11 cellular contexts compared by ENCODE assay signal in the genomic region with DNA sequence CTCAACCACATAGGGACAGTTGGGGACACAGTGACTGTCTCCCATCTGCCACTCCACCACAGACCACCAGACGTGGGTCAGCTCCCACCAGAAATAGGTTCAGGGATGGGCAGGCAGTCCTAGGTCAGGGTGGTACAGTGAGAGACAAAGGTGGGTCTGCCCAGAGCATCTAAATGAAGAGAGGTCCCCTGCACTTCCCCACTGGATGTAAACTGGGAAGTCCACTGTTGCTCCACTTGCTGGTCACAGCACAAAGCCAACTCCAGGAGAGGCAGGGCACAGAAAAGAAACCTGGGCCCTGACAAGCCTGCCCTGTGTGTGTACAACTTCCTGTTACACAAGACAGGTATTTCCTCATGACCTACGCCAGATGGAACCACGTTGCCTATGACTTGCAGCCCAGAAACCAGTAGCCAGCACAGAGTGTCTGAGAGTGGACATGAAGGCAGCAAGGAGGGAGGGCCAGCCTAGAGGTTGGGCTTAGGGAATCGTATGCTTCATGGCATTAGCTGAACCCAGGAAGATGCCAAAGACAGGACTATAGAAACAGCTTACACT.
A peak's percentile ranks its signal among the peaks of the same experiment; 100 is the strongest.
DNase-seq lines count a peak whose midpoint lies in the region; ATAC-seq and TF ChIP-seq lines count a peak whose summit lies in the region.
"Had no signal": no experiment of that assay in that cellular context is flagged by ENCODE, and none has a peak within 500 bp of the region (broad histone marks: within the 10 kb centered on the region; RNA-seq: fewer than 3 reads in every experiment).

No MANE protein-coding gene starts in this region.

- no peaks in the 10 kb centered on the region for H3K9me3 Mint-ChIP-seq in activated naive CD8-positive, alpha-beta T cell (ENCODE audit: low read depth)
- H3K9me3 Mint-ChIP-seq in activated naive CD8-positive, alpha-beta T cell treated with anti-CD3 and anti-CD28 coated beads, Interleukin-2, amount 50 U/mL, for 24 hours = no peaks in the 10 kb centered on the region
- no peaks in the 10 kb centered on the region for H3K9me3 Mint-ChIP-seq in T-cell
- H3K9me3 Mint-ChIP-seq in stimulated activated naive CD8-positive, alpha-beta T cell treated with anti-CD3 and anti-CD28 coated beads, Interleukin-15, Interleukin-2, amounts not matched to agents 100 ng/mL and 50 ng/mL, for 24 hours = no peaks in the 10 kb centered on the region

- no peak for ATAC-seq in activated naive CD8-positive, alpha-beta T cell treated with anti-CD3 and anti-CD28 coated beads, Interleukin-2, amount 50 U/mL, for 24 hours
- ATAC-seq in T-cell (replicated peaks in 1 of 4) (peak; percentile 50 to 71 (median 66)), esophagus mucosa (peak; percentile 77), GM21825 (IDR thresholded peaks at IDR 0.05; ENCODE audit: unreplicated experiment) (no peak), SK-N-SH treated with all-trans-retinoic acid at 6 μM for 48 hours (no peak), GM18861 (IDR thresholded peaks at IDR 0.05; ENCODE audit: unreplicated experiment) (no peak)

- CTCF ChIA-PET in T-cell (lab: Charles Lee) = interaction anchor here in 1 of 2 donors (0.6 kb wide), 1 partner anchor 497 kb away, joined by 3 read pairs; no protein-coding TSS in a partner anchor

- peak overlapping the region; percentile 79 for H3K27ac Mint-ChIP-seq in activated naive CD8-positive, alpha-beta T cell
- H3K27ac Mint-ChIP-seq in activated naive CD8-positive, alpha-beta T cell treated with anti-CD3 and anti-CD28 coated beads, Interleukin-2, amount 50 U/mL, for 24 hours = no peak overlapping the region
- peak overlapping the region; percentile 83 for H3K27ac Mint-ChIP-seq in T-cell
- H3K27ac Mint-ChIP-seq in stimulated activated naive CD8-positive, alpha-beta T cell treated with anti-CD3 and anti-CD28 coated beads, Interleukin-15, Interleukin-2, amounts not matched to agents 100 ng/mL and 50 ng/mL, for 24 hours = peak overlapping the region; percentile 38

- no peaks in the 10 kb centered on the region for H3K36me3 Mint-ChIP-seq in activated naive CD8-positive, alpha-beta T cell
- H3K36me3 Mint-ChIP-seq in activated naive CD8-positive, alpha-beta T cell treated with anti-CD3 and anti-CD28 coated beads, Interleukin-2, amount 50 U/mL, for 24 hours (ENCODE audit: low read depth) = peaks cover 7% of the 10 kb centered on the region
- H3K36me3 Mint-ChIP-seq in T-cell = peaks cover 6% of the 10 kb centered on the region
- peaks cover 11% of the 10 kb centered on the region for H3K36me3 Mint-ChIP-seq in stimulated activated naive CD8-positive, alpha-beta T cell treated with anti-CD3 and anti-CD28 coated beads, Interleukin-15, Interleukin-2, amounts not matched to agents 100 ng/mL and 50 ng/mL, for 24 hours (ENCODE audit: low read depth)

- peaks cover 63% of the 10 kb centered on the region for H3K4me1 Mint-ChIP-seq in activated naive CD8-positive, alpha-beta T cell (ENCODE audit: low read depth)
- peaks cover 61% of the 10 kb centered on the region for H3K4me1 Mint-ChIP-seq in activated naive CD8-positive, alpha-beta T cell treated with anti-CD3 and anti-CD28 coated beads, Interleukin-2, amount 50 U/mL, for 24 hours
- peaks cover 54 to 83% (median 74%) of the 10 kb centered on the region in 3 donors for H3K4me1 Mint-ChIP-seq in T-cell
- peaks cover 72% of the 10 kb centered on the region for H3K4me1 Mint-ChIP-seq in stimulated activated naive CD8-positive, alpha-beta T cell treated with anti-CD3 and anti-CD28 coated beads, Interleukin-15, Interleukin-2, amounts not matched to agents 100 ng/mL and 50 ng/mL, for 24 hours (ENCODE audit: low read depth)

- no peak for DNase-seq in activated naive CD8-positive, alpha-beta T cell treated with anti-CD3 and anti-CD28 coated beads, Interleukin-2, amount 50 U/mL, for 24 hours
- peak in 6 of 34 experiments; percentile 3 to 25 (median 18) for DNase-seq in T-cell
- DNase-seq: caudate nucleus, NCI-H187 treated with DMSO at 0.1 percent for 48 hours, OCI-M1 had no signal

- POLR2A ChIA-PET in T-cell (lab: Charles Lee) = interaction anchor here in 1 of 2 donors (0.6 kb wide), 1 partner anchor 94 kb away, joined by 3 read pairs; no protein-coding TSS in a partner anchor

- peak overlapping the region; percentile 44 for H3K4me3 Mint-ChIP-seq in activated naive CD8-positive, alpha-beta T cell
- H3K4me3 Mint-ChIP-seq in activated naive CD8-positive, alpha-beta T cell treated with anti-CD3 and anti-CD28 coated beads, Interleukin-2, amount 50 U/mL, for 24 hours = no peak overlapping the region
- peak overlapping the region in 1 of 3 donors; percentile 29 for H3K4me3 Mint-ChIP-seq in T-cell
- H3K4me3 Mint-ChIP-seq in stimulated activated naive CD8-positive, alpha-beta T cell treated with anti-CD3 and anti-CD28 coated beads, Interleukin-15, Interleukin-2, amounts not matched to agents 100 ng/mL and 50 ng/mL, for 24 hours = no peak overlapping the region

- no peaks in the 10 kb centered on the region for H3K27me3 Mint-ChIP-seq in activated naive CD8-positive, alpha-beta T cell
- no peaks in the 10 kb centered on the region for H3K27me3 Mint-ChIP-seq in activated naive CD8-positive, alpha-beta T cell treated with anti-CD3 and anti-CD28 coated beads, Interleukin-2, amount 50 U/mL, for 24 hours
- H3K27me3 Mint-ChIP-seq in T-cell = peaks cover 0 to 2% of the 10 kb centered on the region in 2 donors
- no peaks in the 10 kb centered on the region for H3K27me3 Mint-ChIP-seq in stimulated activated naive CD8-positive, alpha-beta T cell treated with anti-CD3 and anti-CD28 coated beads, Interleukin-15, Interleukin-2, amounts not matched to agents 100 ng/mL and 50 ng/mL, for 24 hours

TF ChIP-seq in SK-N-SH treated with all-trans-retinoic acid at 6 μM for 48 hours, 23 proteins besides CTCF, POLR2A, EP300 and RAD21 (continues in another document):
- TF ChIP-seq ZC3H10 (CRISPR knock-in tag; IDR thresholded peaks at IDR 0.05) (no peak), GLIS3 (CRISPR knock-in tag; IDR thresholded peaks at IDR 0.05) (no peak), ISL1 (CRISPR knock-in tag; IDR thresholded peaks at IDR 0.05) (no peak), ZNF70 (CRISPR knock-in tag; IDR thresholded peaks at IDR 0.05) (no peak), ZFP3 (CRISPR knock-in tag; IDR thresholded peaks at IDR 0.05) (no peak), BACH2 (CRISPR knock-in tag; IDR thresholded peaks at IDR 0.05; ENCODE audit: borderline replicate concordance) (no peak), ESRRG (CRISPR knock-in tag; IDR thresholded peaks at IDR 0.05) (no peak)
- TF ChIP-seq, protein P1, sequence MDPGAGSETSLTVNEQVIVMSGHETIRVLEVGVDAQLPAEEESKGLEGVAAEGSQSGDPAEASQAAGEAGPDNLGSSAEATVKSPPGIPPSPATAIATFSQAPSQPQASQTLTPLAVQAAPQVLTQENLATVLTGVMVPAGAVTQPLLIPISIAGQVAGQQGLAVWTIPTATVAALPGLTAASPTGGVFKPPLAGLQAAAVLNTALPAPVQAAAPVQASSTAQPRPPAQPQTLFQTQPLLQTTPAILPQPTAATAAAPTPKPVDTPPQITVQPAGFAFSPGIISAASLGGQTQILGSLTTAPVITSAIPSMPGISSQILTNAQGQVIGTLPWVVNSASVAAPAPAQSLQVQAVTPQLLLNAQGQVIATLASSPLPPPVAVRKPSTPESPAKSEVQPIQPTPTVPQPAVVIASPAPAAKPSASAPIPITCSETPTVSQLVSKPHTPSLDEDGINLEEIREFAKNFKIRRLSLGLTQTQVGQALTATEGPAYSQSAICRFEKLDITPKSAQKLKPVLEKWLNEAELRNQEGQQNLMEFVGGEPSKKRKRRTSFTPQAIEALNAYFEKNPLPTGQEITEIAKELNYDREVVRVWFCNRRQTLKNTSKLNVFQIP (CRISPR knock-in tag; IDR thresholded peaks at IDR 0.05; ENCODE audit: borderline replicate concordance, low read depth) = no peak
- TF ChIP-seq, protein P2, sequence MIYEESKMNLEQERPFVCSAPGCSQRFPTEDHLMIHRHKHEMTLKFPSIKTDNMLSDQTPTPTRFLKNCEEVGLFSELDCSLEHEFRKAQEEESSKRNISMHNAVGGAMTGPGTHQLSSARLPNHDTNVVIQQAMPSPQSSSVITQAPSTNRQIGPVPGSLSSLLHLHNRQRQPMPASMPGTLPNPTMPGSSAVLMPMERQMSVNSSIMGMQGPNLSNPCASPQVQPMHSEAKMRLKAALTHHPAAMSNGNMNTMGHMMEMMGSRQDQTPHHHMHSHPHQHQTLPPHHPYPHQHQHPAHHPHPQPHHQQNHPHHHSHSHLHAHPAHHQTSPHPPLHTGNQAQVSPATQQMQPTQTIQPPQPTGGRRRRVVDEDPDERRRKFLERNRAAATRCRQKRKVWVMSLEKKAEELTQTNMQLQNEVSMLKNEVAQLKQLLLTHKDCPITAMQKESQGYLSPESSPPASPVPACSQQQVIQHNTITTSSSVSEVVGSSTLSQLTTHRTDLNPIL (CRISPR knock-in tag; IDR thresholded peaks at IDR 0.05; ENCODE audit: low read depth) = no peak
- TF ChIP-seq, protein P3, sequence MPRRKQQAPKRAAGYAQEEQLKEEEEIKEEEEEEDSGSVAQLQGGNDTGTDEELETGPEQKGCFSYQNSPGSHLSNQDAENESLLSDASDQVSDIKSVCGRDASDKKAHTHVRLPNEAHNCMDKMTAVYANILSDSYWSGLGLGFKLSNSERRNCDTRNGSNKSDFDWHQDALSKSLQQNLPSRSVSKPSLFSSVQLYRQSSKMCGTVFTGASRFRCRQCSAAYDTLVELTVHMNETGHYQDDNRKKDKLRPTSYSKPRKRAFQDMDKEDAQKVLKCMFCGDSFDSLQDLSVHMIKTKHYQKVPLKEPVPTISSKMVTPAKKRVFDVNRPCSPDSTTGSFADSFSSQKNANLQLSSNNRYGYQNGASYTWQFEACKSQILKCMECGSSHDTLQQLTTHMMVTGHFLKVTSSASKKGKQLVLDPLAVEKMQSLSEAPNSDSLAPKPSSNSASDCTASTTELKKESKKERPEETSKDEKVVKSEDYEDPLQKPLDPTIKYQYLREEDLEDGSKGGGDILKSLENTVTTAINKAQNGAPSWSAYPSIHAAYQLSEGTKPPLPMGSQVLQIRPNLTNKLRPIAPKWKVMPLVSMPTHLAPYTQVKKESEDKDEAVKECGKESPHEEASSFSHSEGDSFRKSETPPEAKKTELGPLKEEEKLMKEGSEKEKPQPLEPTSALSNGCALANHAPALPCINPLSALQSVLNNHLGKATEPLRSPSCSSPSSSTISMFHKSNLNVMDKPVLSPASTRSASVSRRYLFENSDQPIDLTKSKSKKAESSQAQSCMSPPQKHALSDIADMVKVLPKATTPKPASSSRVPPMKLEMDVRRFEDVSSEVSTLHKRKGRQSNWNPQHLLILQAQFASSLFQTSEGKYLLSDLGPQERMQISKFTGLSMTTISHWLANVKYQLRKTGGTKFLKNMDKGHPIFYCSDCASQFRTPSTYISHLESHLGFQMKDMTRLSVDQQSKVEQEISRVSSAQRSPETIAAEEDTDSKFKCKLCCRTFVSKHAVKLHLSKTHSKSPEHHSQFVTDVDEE (CRISPR knock-in tag; IDR thresholded peaks at IDR 0.05) = no peak

Comparison
In these comparisons a context has a peak if more than half of its experiments do, and no peak if none do; other contexts are left out.
1. ATAC-seq: peak in T-cell (4 of 4) and esophagus mucosa (single experiment); none in activated naive CD8-positive, alpha-beta T cell treated with anti-CD3 and anti-CD28 coated beads, Interleukin-2, amount 50 U/mL, for 24 hours (single experiment), GM21825 (single experiment), SK-N-SH treated with all-trans-retinoic acid at 6 μM for 48 hours (single experiment) and GM18861 (single experiment).